In the genomic region with DNA sequence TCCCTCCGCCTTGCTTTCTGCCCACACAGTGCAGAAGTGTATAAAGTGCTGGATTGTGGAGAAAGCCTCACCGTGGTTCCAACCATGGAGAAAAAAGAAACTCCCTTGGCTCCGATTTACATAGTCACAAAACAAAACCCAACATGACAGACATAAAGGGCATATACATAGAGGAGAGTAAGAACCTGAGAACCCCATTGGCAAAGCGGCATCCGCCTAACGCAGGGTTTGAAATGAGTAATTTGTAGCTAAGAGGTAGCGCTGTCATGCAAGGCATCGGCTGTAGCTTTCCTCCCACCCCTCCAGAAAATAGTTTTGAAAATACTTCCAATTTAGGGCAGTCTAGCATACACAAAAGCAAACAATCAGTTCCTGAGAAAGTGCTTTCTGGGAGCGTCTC, we compare ENCODE assay signal across 19 cellular contexts.
DNase-seq lines count a peak whose midpoint lies in the region; ATAC-seq and TF ChIP-seq lines count a peak whose summit lies in the region.
"Had no signal": no experiment of that assay in that cellular context is flagged by ENCODE, and none has a peak within 500 bp of the region (broad histone marks: within the 10 kb centered on the region; RNA-seq: fewer than 3 reads in every experiment).

No MANE protein-coding gene starts in this region.

- H3K36me3 Mint-ChIP-seq in activated CD8-positive, alpha-beta T cell treated with anti-CD3 and anti-CD28 coated beads for 36 hours (ENCODE audit: low read depth): no peaks in the 10 kb centered on the region
- H3K36me3 Mint-ChIP-seq in activated CD8-positive, alpha-beta T cell treated with anti-CD3 and anti-CD28 coated beads, Interleukin-2, amount 10 ng/mL, durations not matched to agents 7 days and 5 days (ENCODE audit: low read depth): no peaks in the 10 kb centered on the region
- H3K36me3 Mint-ChIP-seq in activated CD4-positive, alpha-beta memory T cell treated with anti-CD3 and anti-CD28 coated beads for 36 hours: no peaks in the 10 kb centered on the region
- H3K36me3 Mint-ChIP-seq: CD4-positive, CD25-positive, alpha-beta regulatory T cell had no signal

- no peak overlapping the region for H3K4me3 Mint-ChIP-seq in activated CD8-positive, alpha-beta T cell treated with anti-CD3 and anti-CD28 coated beads for 36 hours
- no peak overlapping the region for H3K4me3 Mint-ChIP-seq in activated CD8-positive, alpha-beta T cell treated with anti-CD3 and anti-CD28 coated beads, Interleukin-2, amount 10 ng/mL, durations not matched to agents 7 days and 5 days
- peak overlapping the region; percentile 27 for H3K4me3 Mint-ChIP-seq in activated CD4-positive, alpha-beta memory T cell treated with anti-CD3 and anti-CD28 coated beads for 36 hours
- H3K4me3 Mint-ChIP-seq: CD4-positive, CD25-positive, alpha-beta regulatory T cell had no signal

- no TSS peak for BruUV-seq in mammary epithelial cell (replicated peaks; lab: Mats Ljungman, UMichigan)

- 89% methylated on average over 8 of the region's 9 CpGs for WGBS in mammary epithelial cell (ENCODE audit: low coverage, missing lambda C conversion rate)

- no peaks in the 10 kb centered on the region for H3K9me3 ChIP-seq in mammary epithelial cell (replicated peaks; ENCODE audit: insufficient read depth, low read length)

- no peak for TF ChIP-seq CTCF in activated CD8-positive, alpha-beta T cell treated with anti-CD3 and anti-CD28 coated beads for 36 hours (IDR thresholded peaks at IDR 0.05)
- no peak for TF ChIP-seq CTCF in mammary epithelial cell (conservative IDR thresholded peaks at IDR 0.05 in 1 of 2, IDR thresholded peaks at IDR 0.05 in 1 of 2; ENCODE audit: extremely low read depth in 1 of 2, insufficient read depth in 1 of 2, low read depth in 1 of 2, low read length in 2 of 2)

- H3K27me3 ChIP-seq in mammary epithelial cell (ENCODE audit: insufficient read depth, low read length): peaks cover 2% of the 10 kb centered on the region

- peaks cover 42% of the 10 kb centered on the region for H3K27me3 Mint-ChIP-seq in activated CD8-positive, alpha-beta T cell treated with anti-CD3 and anti-CD28 coated beads for 36 hours
- peaks cover 11% of the 10 kb centered on the region for H3K27me3 Mint-ChIP-seq in activated CD8-positive, alpha-beta T cell treated with anti-CD3 and anti-CD28 coated beads, Interleukin-2, amount 10 ng/mL, durations not matched to agents 7 days and 5 days (ENCODE audit: low read depth)
- H3K27me3 Mint-ChIP-seq in activated CD4-positive, alpha-beta memory T cell treated with anti-CD3 and anti-CD28 coated beads for 36 hours: peaks cover 18% of the 10 kb centered on the region

- no peaks in the 10 kb centered on the region for H3K36me3 ChIP-seq in mammary epithelial cell (ENCODE audit: insufficient read depth, low read length)

- POLR2A ChIA-PET in activated CD8-positive, alpha-beta T cell treated with anti-CD3 and anti-CD28 coated beads for 36 hours (lab: Charles Lee): no interaction called here
- POLR2A ChIA-PET in activated CD8-positive, alpha-beta T cell treated with anti-CD3 and anti-CD28 coated beads, Interleukin-2, amount 10 ng/mL, durations not matched to agents 7 days and 5 days (lab: Charles Lee): no interaction called here
- POLR2A ChIA-PET in activated CD4-positive, alpha-beta memory T cell treated with anti-CD3 and anti-CD28 coated beads for 36 hours (lab: Charles Lee): no interaction called here

- H2AFZ ChIP-seq in mammary epithelial cell (ENCODE audit: low read depth, low read length): no peak overlapping the region

- no peaks in the 10 kb centered on the region for H3K79me2 ChIP-seq in mammary epithelial cell (ENCODE audit: insufficient read depth, low read length)

- H3K4me3 ChIP-seq in mammary epithelial cell (replicated peaks in 1 of 3; ENCODE audit: insufficient read depth in 1 of 3, low read depth in 2 of 3, low read length in 3 of 3): no peak overlapping the region

- peak; percentile 11 for DNase-seq in activated CD8-positive, alpha-beta T cell treated with anti-CD3 and anti-CD28 coated beads for 36 hours
- no peak for DNase-seq in activated CD8-positive, alpha-beta T cell treated with anti-CD3 and anti-CD28 coated beads, Interleukin-2, amount 10 ng/mL, durations not matched to agents 7 days and 5 days
- peak; percentile 14 for DNase-seq in stimulated activated CD4-positive, alpha-beta T cell treated with anti-CD3 and anti-CD28 coated beads, Interleukin-15, amount 100 ng/mL, for 24 hours
- DNase-seq in stimulated activated CD4-positive, alpha-beta T cell treated with anti-CD3 and anti-CD28 coated beads, Interleukin-2, amount 100 ng/mL, for 48 hours: no peak
- peak; percentile 63 for DNase-seq in activated CD4-positive, alpha-beta memory T cell treated with anti-CD3 and anti-CD28 coated beads for 36 hours
- DNase-seq in kidney glomerular epithelial cell (lab: John Stamatoyannopoulos, UW) (no peak), mammary epithelial cell (no peak)
- DNase-seq: CD4-positive, CD25-positive, alpha-beta regulatory T cell; COR-L47; DMS79; KG1; NCI-H1092; NCI-H1436; NCI-H187 treated with DMSO at 0.1 percent for 48 hours; NCI-H2107; NCI-H226; NCI-H510A treated with DMSO at 0.1 percent for 48 hours; NCI-H82; OCI-M1 had no signal

- CTCF ChIA-PET in activated CD8-positive, alpha-beta T cell treated with anti-CD3 and anti-CD28 coated beads for 36 hours (lab: Charles Lee): no interaction called here
- CTCF ChIA-PET in activated CD8-positive, alpha-beta T cell treated with anti-CD3 and anti-CD28 coated beads, Interleukin-2, amount 10 ng/mL, durations not matched to agents 7 days and 5 days (lab: Charles Lee): no interaction called here
- CTCF ChIA-PET in activated CD4-positive, alpha-beta memory T cell treated with anti-CD3 and anti-CD28 coated beads for 36 hours (lab: Charles Lee): interaction anchor here (0.9 to 1.2 kb wide), 2 partner anchors 20 to 156 kb away, joined by 3 read pairs; no protein-coding TSS in a partner anchor
- CTCF ChIA-PET in mammary epithelial cell (lab: Charles Lee; ENCODE audit: low non-redundant PET): interaction anchor here (0.6 kb wide), 1 partner anchor 185 kb away, joined by 14 read pairs; no protein-coding TSS in a partner anchor

- no peaks in the 10 kb centered on the region for H3K9me3 Mint-ChIP-seq in activated CD8-positive, alpha-beta T cell treated with anti-CD3 and anti-CD28 coated beads for 36 hours
- no peaks in the 10 kb centered on the region for H3K9me3 Mint-ChIP-seq in activated CD8-positive, alpha-beta T cell treated with anti-CD3 and anti-CD28 coated beads, Interleukin-2, amount 10 ng/mL, durations not matched to agents 7 days and 5 days (ENCODE audit: insufficient read depth)
- H3K9me3 Mint-ChIP-seq in activated CD4-positive, alpha-beta memory T cell treated with anti-CD3 and anti-CD28 coated beads for 36 hours: no peaks in the 10 kb centered on the region

- peaks cover 14% of the 10 kb centered on the region for H3K4me1 ChIP-seq in mammary epithelial cell (ENCODE audit: insufficient read depth, low read length)

- no peak overlapping the region for H3K27ac ChIP-seq in mammary epithelial cell (ENCODE audit: insufficient read depth, low read depth, low read length)

- H3K9ac ChIP-seq in mammary epithelial cell (ENCODE audit: insufficient read depth, low read length): no peak overlapping the region

- no peak for ATAC-seq in activated CD8-positive, alpha-beta T cell treated with anti-CD3 and anti-CD28 coated beads for 36 hours
- no peak for ATAC-seq in activated CD8-positive, alpha-beta T cell treated with anti-CD3 and anti-CD28 coated beads, Interleukin-2, amount 10 ng/mL, durations not matched to agents 7 days and 5 days

- H3K27ac Mint-ChIP-seq in activated CD8-positive, alpha-beta T cell treated with anti-CD3 and anti-CD28 coated beads for 36 hours: no peak overlapping the region
- H3K27ac Mint-ChIP-seq in activated CD8-positive, alpha-beta T cell treated with anti-CD3 and anti-CD28 coated beads, Interleukin-2, amount 10 ng/mL, durations not matched to agents 7 days and 5 days: no peak overlapping the region
- no peak overlapping the region for H3K27ac Mint-ChIP-seq in activated CD4-positive, alpha-beta memory T cell treated with anti-CD3 and anti-CD28 coated beads for 36 hours
- H3K27ac Mint-ChIP-seq: CD4-positive, CD25-positive, alpha-beta regulatory T cell had no signal

- H4K20me1 ChIP-seq in mammary epithelial cell (ENCODE audit: insufficient read depth, low read length): no peaks in the 10 kb centered on the region

- H3K4me2 ChIP-seq in mammary epithelial cell (ENCODE audit: insufficient read depth, low read depth, low read length): no peak overlapping the region

- intact Hi-C loops in activated CD8-positive, alpha-beta T cell treated with anti-CD3 and anti-CD28 coated beads for 36 hours (cut with micrococcal nuclease): loop anchor here (10.0 kb wide), 1 partner anchor 412 kb away; no protein-coding TSS in a partner anchor
- intact Hi-C loops in activated CD4-positive, alpha-beta memory T cell treated with anti-CD3 and anti-CD28 coated beads for 36 hours (cut with micrococcal nuclease): loop anchor here (1.0 kb wide), 1 partner anchor 12 kb away; no protein-coding TSS in a partner anchor
- intact Hi-C loops in mammary epithelial cell (cut with micrococcal nuclease): loop anchor here (10.0 kb wide), 1 partner anchor 152 kb away; no protein-coding TSS in a partner anchor

- peaks cover 5% of the 10 kb centered on the region for H3K4me1 Mint-ChIP-seq in activated CD8-positive, alpha-beta T cell treated with anti-CD3 and anti-CD28 coated beads for 36 hours (ENCODE audit: low read depth)
- H3K4me1 Mint-ChIP-seq in activated CD8-positive, alpha-beta T cell treated with anti-CD3 and anti-CD28 coated beads, Interleukin-2, amount 10 ng/mL, durations not matched to agents 7 days and 5 days (ENCODE audit: low read depth): no peaks in the 10 kb centered on the region
- peaks cover 18% of the 10 kb centered on the region for H3K4me1 Mint-ChIP-seq in activated CD4-positive, alpha-beta memory T cell treated with anti-CD3 and anti-CD28 coated beads for 36 hours (ENCODE audit: low read depth)
- H3K4me1 Mint-ChIP-seq: CD4-positive, CD25-positive, alpha-beta regulatory T cell had no signal

- dilution Hi-C loops in mammary epithelial cell (cut with HindIII; ENCODE audit: low sequenced_read_pairs): no loop called here

- in situ Hi-C loops in mammary epithelial cell (cut with MboI; ENCODE audit: low sequenced_read_pairs in 2 of 2): no loop called here

Comparison
In these comparisons a context has a peak if more than half of its experiments do, and no peak if none do; other contexts are left out.
1. DNase-seq: peak in activated CD8-positive, alpha-beta T cell treated with anti-CD3 and anti-CD28 coated beads for 36 hours (single experiment), stimulated activated CD4-positive, alpha-beta T cell treated with anti-CD3 and anti-CD28 coated beads, Interleukin-15, amount 100 ng/mL, for 24 hours (single experiment) and activated CD4-positive, alpha-beta memory T cell treated with anti-CD3 and anti-CD28 coated beads for 36 hours (single experiment); none in activated CD8-positive, alpha-beta T cell treated with anti-CD3 and anti-CD28 coated beads, Interleukin-2, amount 10 ng/mL, durations not matched to agents 7 days and 5 days (single experiment), stimulated activated CD4-positive, alpha-beta T cell treated with anti-CD3 and anti-CD28 coated beads, Interleukin-2, amount 100 ng/mL, for 48 hours (0 of 2), kidney glomerular epithelial cell (single experiment) and mammary epithelial cell (single experiment).
2. CTCF ChIA-PET loops: an anchor here in activated CD4-positive, alpha-beta memory T cell treated with anti-CD3 and anti-CD28 coated beads for 36 hours (0.9 to 1.2 kb wide) and mammary epithelial cell (0.6 kb wide); none called in activated CD8-positive, alpha-beta T cell treated with anti-CD3 and anti-CD28 coated beads for 36 hours and activated CD8-positive, alpha-beta T cell treated with anti-CD3 and anti-CD28 coated beads, Interleukin-2, amount 10 ng/mL, durations not matched to agents 7 days and 5 days.